Comparison of ENCODE assay signal across 8 cellular contexts in the genomic region with DNA sequence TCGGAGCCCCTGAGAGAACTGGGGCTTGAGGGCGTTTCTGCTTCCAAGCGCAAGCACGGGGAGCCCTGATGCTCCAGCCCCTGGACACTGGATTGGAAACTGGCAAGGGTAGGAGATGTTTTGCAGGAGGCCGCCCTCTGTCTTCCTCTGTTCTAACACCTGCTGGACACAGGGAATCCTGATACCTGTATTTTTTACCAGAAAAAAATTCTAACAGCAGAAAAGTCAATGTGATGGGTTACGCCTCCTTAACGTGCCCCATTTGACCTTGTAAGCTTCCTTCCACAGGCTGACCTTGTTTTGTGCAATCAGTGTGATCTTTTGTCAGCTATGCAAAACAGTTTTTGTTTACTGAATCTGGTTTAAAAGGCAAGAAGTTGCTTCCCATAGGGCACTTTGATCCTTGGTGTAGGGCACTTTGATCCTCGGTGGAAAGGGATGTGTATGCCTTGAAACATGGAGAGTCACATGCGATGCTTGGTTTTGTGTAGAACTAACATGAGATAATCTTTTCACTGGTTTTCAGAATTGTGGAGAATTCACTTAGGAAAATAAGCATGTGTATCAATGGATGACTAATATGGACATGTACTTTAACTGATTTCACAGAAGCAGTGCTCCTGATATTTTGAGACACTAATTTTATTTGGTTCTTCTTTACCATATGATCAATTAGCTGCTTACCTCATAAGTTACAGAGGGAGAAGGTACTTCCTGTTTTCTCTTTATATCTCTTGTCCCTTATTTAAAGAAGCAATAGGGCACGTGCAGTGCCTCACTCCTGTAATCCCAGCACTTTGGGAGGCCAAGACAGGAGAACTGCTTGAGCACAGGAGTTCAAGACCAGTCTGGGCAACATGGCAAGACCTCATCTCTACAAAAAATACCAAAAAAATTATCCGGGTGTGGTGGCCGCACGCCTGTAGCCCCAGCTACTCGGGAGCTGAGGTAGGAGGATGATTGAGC. TPM values are rescaled to one million over a fixed set of nuclear protein-coding genes. Genes with fewer than 3 reads are reported as not detected.
DNase-seq lines count a peak whose midpoint lies in the region; ATAC-seq, FAIRE-seq and TF ChIP-seq lines count a peak whose summit lies in the region.

No MANE protein-coding gene starts in this region.

- H3K4me1 Mint-ChIP-seq in glutamatergic neuron (ENCODE audit: low read depth, unreplicated experiment) = peaks cover 4% of the 10 kb centered on the region

- ATAC-seq in GM18873 (IDR thresholded peaks at IDR 0.05; ENCODE audit: low FRiP score, unreplicated experiment) = no peak

- TF ChIP-seq CTCF in glutamatergic neuron (IDR thresholded peaks at IDR 0.05; ENCODE audit: partially characterized antibody, unreplicated experiment) = no peak

- H3K9me3 Mint-ChIP-seq in glutamatergic neuron (ENCODE audit: unreplicated experiment) = peaks cover 3% of the 10 kb centered on the region

- H3K4me3 Mint-ChIP-seq in glutamatergic neuron (ENCODE audit: unreplicated experiment) = peak overlapping the region; percentile 74

- H3K27me3 Mint-ChIP-seq in glutamatergic neuron (ENCODE audit: unreplicated experiment) = peaks cover 3% of the 10 kb centered on the region

- H3K27ac Mint-ChIP-seq in glutamatergic neuron (ENCODE audit: unreplicated experiment) = peak overlapping the region; percentile 75

- FAIRE-seq in GM19239 (lab: Jason Lieb, UNC) (peak; percentile 35), RCC 7860 (lab: Jason Lieb, UNC) (no peak)

- peaks cover 5% of the 10 kb centered on the region for H3K36me3 Mint-ChIP-seq in glutamatergic neuron (ENCODE audit: unreplicated experiment)

- DNase-seq in GM19239 (ENCODE audit: insufficient read length, low spot score) (no peak), SKM-1 treated with dmso at 0.1 percent for 144 hours (lab: John Stamatoyannopoulos, UW; ENCODE audit: unreplicated experiment) (peak; percentile 48), glutamatergic neuron (no peak), retina (peak; percentile 67), OCI-M2 (lab: John Stamatoyannopoulos, UW; ENCODE audit: unreplicated experiment) (no peak), RCC 7860 (ENCODE audit: low spot score) (no peak)
- no peak for DNase-seq in activated T-cell treated with anti-CD3 and anti-CD28 coated beads, Interleukin-2, amount 50 U/mL, for 1 hour

RNA-seq across cellular contexts. Expression of gene MAP3K4, which starts 59.9 kb away (rescaled TPM):
- 63.3 TPM for total RNA-seq in glutamatergic neuron (ENCODE audit: unreplicated experiment)

Comparison
In these comparisons a context has a peak if more than half of its experiments do, and no peak if none do; other contexts are left out.
1. DNase-seq: peak in SKM-1 treated with dmso at 0.1 percent for 144 hours (single experiment) and retina (single experiment); none in GM19239 (single experiment), glutamatergic neuron (single experiment), activated T-cell treated with anti-CD3 and anti-CD28 coated beads, Interleukin-2, amount 50 U/mL, for 1 hour (single experiment), OCI-M2 (single experiment) and RCC 7860 (single experiment).